ENCODE assay signal across 1 cellular context in genomic region chr3:20038679-20039078, GRCh38.
TF ChIP-seq lines count a peak whose summit lies in the region.

No MANE protein-coding gene starts in this region.

TF ChIP-seq in GM12878, 131 proteins besides CTCF, POLR2A, EP300 and RAD21:
- TF ChIP-seq ZBTB40 (IDR thresholded peaks at IDR 0.05; ENCODE audit: borderline replicate concordance) (no peak), MTA3 (IDR thresholded peaks at IDR 0.05; ENCODE audit: borderline replicate concordance, low read length) (no peak)
